Comparison of ENCODE assay signal across 19 cellular contexts in genomic region chr16:3513892-3514600, GRCh38. TPM values are rescaled to one million over a fixed set of nuclear protein-coding genes. Genes with fewer than 3 reads are reported as not detected.
A peak's percentile ranks its signal among the peaks of the same experiment; 100 is the strongest.
DNase-seq lines count a peak whose midpoint lies in the region; ATAC-seq and TF ChIP-seq lines count a peak whose summit lies in the region.
"Had no signal": no experiment of that assay in that cellular context is flagged by ENCODE, and none has a peak within 500 bp of the region (broad histone marks: within the 10 kb centered on the region; RNA-seq: fewer than 3 reads in every experiment).

No MANE protein-coding gene starts in this region.

- no peak overlapping the region for H3K14ac ChIP-seq in neuronal stem cell (ENCODE audit: low read length)

- H3K4ac ChIP-seq in neuronal stem cell (ENCODE audit: low read length) = no peak overlapping the region

- no peak for DNase-seq in activated T-cell treated with anti-CD3 and anti-CD28 coated beads, Interleukin-2, amount 50 U/mL, for 24 hours
- DNase-seq in activated T-cell treated with anti-CD3 and anti-CD28 coated beads, Interleukin-2, amount 50 U/mL, for 1 hour = no peak
- no peak for DNase-seq in activated naive CD8-positive, alpha-beta T cell treated with anti-CD3 and anti-CD28 coated beads, Interleukin-2, amount 50 U/mL, for 24 hours
- no peak for DNase-seq in neuronal stem cell (ENCODE audit: low spot score)
- DNase-seq in NCI-H187 treated with DMSO at 0.1 percent for 48 hours (lab: John Stamatoyannopoulos, UW) = no peak
- no peak for DNase-seq in NCI-H1694 (lab: John Stamatoyannopoulos, UW)
- DNase-seq: activated CD4-positive, alpha-beta T cell treated with anti-CD3 and anti-CD28 coated beads for 4 hours; activated gamma-delta T cell; Calu3; Karpas-422; kidney; NCI-H1417; occipital lobe; Right ventricle myocardium superior; testis had no signal

- H3K4me3 ChIP-seq in HEK293 (ENCODE audit: low read depth, low read length) = no peak overlapping the region
- no peak overlapping the region for H3K4me3 ChIP-seq in neuronal stem cell (ENCODE audit: low read length in 2 of 2)
- H3K4me3 ChIP-seq: testis had no signal

- H3K27ac ChIP-seq in HEK293 (ENCODE audit: extremely low read depth, low read depth, low read length) (no peak overlapping the region), neuronal stem cell (replicated peaks; ENCODE audit: low read length) (no peak overlapping the region)
- H3K27ac ChIP-seq: testis had no signal

- CTCF ChIA-PET in HEK293 (lab: Yijun Ruan, JAX) = no interaction called here

- no peak overlapping the region for H2BK15ac ChIP-seq in neuronal stem cell (ENCODE audit: low read length)

- no peak overlapping the region for H3K23ac ChIP-seq in neuronal stem cell (ENCODE audit: low read depth, low read length, poor library complexity)

- H3K36me3 ChIP-seq in HEK293 (ENCODE audit: control insufficient read depth in 2 of 2, insufficient read depth in 1 of 2, low read length in 2 of 2) (peaks cover 14 to 89% of the 10 kb centered on the region in 2 experiments), neuronal stem cell (replicated peaks in 1 of 2; ENCODE audit: control insufficient read depth in 2 of 2, insufficient read depth in 2 of 2, low read length in 2 of 2) (peaks cover 33 to 91% of the 10 kb centered on the region in 2 donors)

- no peak overlapping the region for H2AK5ac ChIP-seq in neuronal stem cell (ENCODE audit: low read depth, low read length)

- no peak overlapping the region for H4K91ac ChIP-seq in neuronal stem cell (ENCODE audit: low read depth, low read length, poor library complexity)

- no peak overlapping the region for H2AFZ ChIP-seq in neuronal stem cell (ENCODE audit: low read length)

- H2BK5ac ChIP-seq in neuronal stem cell (ENCODE audit: low read length) = no peak overlapping the region

- no peak overlapping the region for H2BK120ac ChIP-seq in neuronal stem cell (ENCODE audit: low read depth, low read length)

- H3K4me1 Mint-ChIP-seq in activated T-cell treated with anti-CD3 and anti-CD28 coated beads, Interleukin-2, amount 50 U/mL, for 24 hours (ENCODE audit: low read depth) = peaks cover 46% of the 10 kb centered on the region
- peaks cover 28% of the 10 kb centered on the region for H3K4me1 Mint-ChIP-seq in activated naive CD8-positive, alpha-beta T cell treated with anti-CD3 and anti-CD28 coated beads, Interleukin-2, amount 50 U/mL, for 24 hours

- no peaks in the 10 kb centered on the region for H3K9me3 Mint-ChIP-seq in activated T-cell treated with anti-CD3 and anti-CD28 coated beads, Interleukin-2, amount 50 U/mL, for 24 hours
- H3K9me3 Mint-ChIP-seq in activated naive CD8-positive, alpha-beta T cell treated with anti-CD3 and anti-CD28 coated beads, Interleukin-2, amount 50 U/mL, for 24 hours = no peaks in the 10 kb centered on the region
- H3K9me3 Mint-ChIP-seq: mesothelial cell of epicardium had no signal

- no peak overlapping the region for H3K4me2 ChIP-seq in neuronal stem cell (ENCODE audit: insufficient read depth, low read length, poor library complexity, severe bottlenecking)

- H4K8ac ChIP-seq in neuronal stem cell (ENCODE audit: low read depth, low read length) = no peak overlapping the region

- H3K4me1 ChIP-seq in HEK293 (ENCODE audit: control insufficient read depth, insufficient read depth, low read length) = peaks cover 3% of the 10 kb centered on the region; the same call in 1 of the 2 replicates
- H3K4me1 ChIP-seq in neuronal stem cell (ENCODE audit: control insufficient read depth in 2 of 2, insufficient read depth in 1 of 2, low read depth in 1 of 2, low read length in 2 of 2) = no peaks in the 10 kb centered on the region
- H3K4me1 ChIP-seq: testis had no signal

- H3K9me3 ChIP-seq in HEK293 (ENCODE audit: control insufficient read depth, insufficient read depth, low read depth, low read length) (no peaks in the 10 kb centered on the region), neuronal stem cell (replicated peaks in 1 of 2; ENCODE audit: control insufficient read depth in 2 of 2, insufficient read depth in 1 of 2, low read depth in 1 of 2, low read length in 2 of 2) (no peaks in the 10 kb centered on the region)
- H3K9me3 ChIP-seq: testis had no signal

- no peaks in the 10 kb centered on the region for H3K79me1 ChIP-seq in neuronal stem cell (ENCODE audit: low read depth, low read length)

- ATAC-seq in activated naive CD8-positive, alpha-beta T cell treated with anti-CD3 and anti-CD28 coated beads, Interleukin-2, amount 50 U/mL, for 24 hours = peak; percentile 65
- ATAC-seq in HG03354 (IDR thresholded peaks at IDR 0.05; ENCODE audit: poor library complexity, severe bottlenecking, unreplicated experiment) = no peak

- peak overlapping the region; percentile 84 for H3K27ac Mint-ChIP-seq in activated T-cell treated with anti-CD3 and anti-CD28 coated beads, Interleukin-2, amount 50 U/mL, for 24 hours
- no peak overlapping the region for H3K27ac Mint-ChIP-seq in activated naive CD8-positive, alpha-beta T cell treated with anti-CD3 and anti-CD28 coated beads, Interleukin-2, amount 50 U/mL, for 24 hours
- H3K27ac Mint-ChIP-seq: mesothelial cell of epicardium had no signal

- H3K27me3 Mint-ChIP-seq in activated T-cell treated with anti-CD3 and anti-CD28 coated beads, Interleukin-2, amount 50 U/mL, for 24 hours = no peaks in the 10 kb centered on the region
- no peaks in the 10 kb centered on the region for H3K27me3 Mint-ChIP-seq in activated naive CD8-positive, alpha-beta T cell treated with anti-CD3 and anti-CD28 coated beads, Interleukin-2, amount 50 U/mL, for 24 hours

- H3K27me3 ChIP-seq in neuronal stem cell (ENCODE audit: control insufficient read depth in 3 of 3, insufficient read depth in 3 of 3, low read depth in 1 of 3, low read length in 3 of 3) = no peaks in the 10 kb centered on the region
- H3K27me3 ChIP-seq: testis had no signal

- WGBS in neuronal stem cell (ENCODE audit: extremely low coverage in 2 of 2, insufficient read length in 2 of 2, insufficient replicate concordance in 1 of 2), 2 donors = no CpG with 5 or more reads among the region's 7 CpGs

- TF ChIP-seq CTCF in HEK293 (tag by site-specific recombination; IDR thresholded peaks at IDR 0.05) = no peak

- no peak overlapping the region for H3K18ac ChIP-seq in neuronal stem cell (ENCODE audit: low read length)

- POLR2A ChIA-PET in HEK293 (lab: Yijun Ruan, JAX) = no interaction called here

- H3K4me3 Mint-ChIP-seq in activated T-cell treated with anti-CD3 and anti-CD28 coated beads, Interleukin-2, amount 50 U/mL, for 24 hours = peak overlapping the region; percentile 3
- H3K4me3 Mint-ChIP-seq in activated naive CD8-positive, alpha-beta T cell treated with anti-CD3 and anti-CD28 coated beads, Interleukin-2, amount 50 U/mL, for 24 hours = no peak overlapping the region
- H3K4me3 Mint-ChIP-seq: mesothelial cell of epicardium had no signal

- H3K36me3 Mint-ChIP-seq in activated T-cell treated with anti-CD3 and anti-CD28 coated beads, Interleukin-2, amount 50 U/mL, for 24 hours (ENCODE audit: low read depth) = peaks cover 81% of the 10 kb centered on the region
- H3K36me3 Mint-ChIP-seq in activated naive CD8-positive, alpha-beta T cell treated with anti-CD3 and anti-CD28 coated beads, Interleukin-2, amount 50 U/mL, for 24 hours (ENCODE audit: low read depth) = peaks cover 22% of the 10 kb centered on the region

- H2BK12ac ChIP-seq in neuronal stem cell (ENCODE audit: low read length) = no peak overlapping the region

- peak overlapping the region; percentile 51 for H3K9ac ChIP-seq in neuronal stem cell (ENCODE audit: low read depth, low read length, poor library complexity)

TF ChIP-seq in HEK293, 187 proteins besides CTCF, POLR2A, EP300 and RAD21 (continues in another document):
- TF ChIP-seq ZNF2 (tag by site-specific recombination; IDR thresholded peaks at IDR 0.05) = peak; percentile 93
- TF ChIP-seq ZNF488 (tag by site-specific recombination; IDR thresholded peaks at IDR 0.05) = no peak
- peak; percentile 48; the same call in 1 of the 2 replicates for TF ChIP-seq ZBTB17 (tag by site-specific recombination; IDR thresholded peaks at IDR 0.05)

RNA-seq across cellular contexts. Expression of gene CLUAP1, which starts 13.2 kb away (rescaled TPM):
- polyA plus RNA-seq in neuronal stem cell (2013, experiment 1 of 2) = 16.0 TPM
- polyA plus RNA-seq in neuronal stem cell (2013, experiment 2 of 2) = 15.9 TPM

RNA-seq across cellular contexts. Expression of gene C16orf90, which starts 18.8 kb away (rescaled TPM):
- not detected for polyA plus RNA-seq in neuronal stem cell (2013, experiment 1 of 2)
- not detected for polyA plus RNA-seq in neuronal stem cell (2013, experiment 2 of 2)
- polyA plus RNA-seq: fibroblast of lung had no signal
